Comparison of ENCODE assay signal across 10 cellular contexts in genomic region chr1:227766015-227766634, GRCh38. TPM values are rescaled to one million over a fixed set of nuclear protein-coding genes. Genes with fewer than 3 reads are reported as not detected.
A peak's percentile ranks its signal among the peaks of the same experiment; 100 is the strongest.
DNase-seq lines count a peak whose midpoint lies in the region; ATAC-seq lines count a peak whose summit lies in the region.
"Had no signal": no experiment of that assay in that cellular context is flagged by ENCODE, and none has a peak within 500 bp of the region (broad histone marks: within the 10 kb centered on the region; RNA-seq: fewer than 3 reads in every experiment).

No MANE protein-coding gene starts in this region.

- CTCF ChIA-PET in naive thymus-derived CD4-positive, alpha-beta T cell (lab: Charles Lee), result interaction anchor here (0.6 to 5.2 kb wide), 6 partner anchors 18 to 191 kb away, joined by 3 to 38 read pairs (median 4); no protein-coding TSS in a partner anchor

- H3K4me3 Mint-ChIP-seq in naive thymus-derived CD4-positive, alpha-beta T cell, result peak overlapping the region; percentile 63 to 81 (median 72)

- peak; percentile 82 for ATAC-seq in naive thymus-derived CD4-positive, alpha-beta T cell
- no peak for ATAC-seq in left lobe of liver
- no peak for ATAC-seq in GM18520 (IDR thresholded peaks at IDR 0.05; ENCODE audit: unreplicated experiment)

- H3K4me1 Mint-ChIP-seq in naive thymus-derived CD4-positive, alpha-beta T cell, result peaks cover 37 to 70% (median 66%) of the 10 kb centered on the region in 7 donors

- H3K27me3 Mint-ChIP-seq in naive thymus-derived CD4-positive, alpha-beta T cell, result no peaks in the 10 kb centered on the region

- no peaks in the 10 kb centered on the region for H3K9me3 ChIP-seq in naive thymus-derived CD4-positive, alpha-beta T cell (ENCODE audit: control insufficient read depth in 2 of 3, low read length in 3 of 3)
- H3K9me3 ChIP-seq: heart right ventricle had no signal

- POLR2A ChIA-PET in naive thymus-derived CD4-positive, alpha-beta T cell (lab: Charles Lee), result interaction anchor here (0.6 to 2.4 kb wide), 7 partner anchors 22 to 464 kb away, joined by 3 to 8 read pairs (median 3); partner anchors contain the start of genes ARF1, JMJD4 and SNAP47

- H3K36me3 Mint-ChIP-seq in naive thymus-derived CD4-positive, alpha-beta T cell, result peaks cover 6 to 48% (median 16%) of the 10 kb centered on the region in 5 donors

- peak overlapping the region; percentile 12 for H3K4me3 ChIP-seq in naive thymus-derived CD4-positive, alpha-beta T cell (ENCODE audit: low read length)

- peak overlapping the region; percentile 85 to 94 (median 90) for H3K27ac Mint-ChIP-seq in naive thymus-derived CD4-positive, alpha-beta T cell

- H3K9me3 Mint-ChIP-seq in naive thymus-derived CD4-positive, alpha-beta T cell, result no peaks in the 10 kb centered on the region

- H3K36me3 ChIP-seq in naive thymus-derived CD4-positive, alpha-beta T cell (ENCODE audit: control insufficient read depth in 2 of 3, insufficient read depth in 3 of 3, low read length in 3 of 3), result peaks cover 0 to 27% (median 0%) of the 10 kb centered on the region in 3 experiments

- peak; percentile 66 for DNase-seq in DMS 273 (lab: John Stamatoyannopoulos, UW; ENCODE audit: unreplicated experiment)
- no peak for DNase-seq in DMS 273 treated with DMSO at 0.1 percent for 48 hours (lab: John Stamatoyannopoulos, UW)
- peak; percentile 97 for DNase-seq in NCI-H510A (lab: John Stamatoyannopoulos, UW)
- DNase-seq in activated T-cell treated with anti-CD3 and anti-CD28 coated beads, Interleukin-2, amount 50 U/mL, for 1 hour, result peak; percentile 73
- peak; percentile 39 to 75 (median 65) for DNase-seq in naive thymus-derived CD4-positive, alpha-beta T cell
- DNase-seq in left lobe of liver (ENCODE audit: low spot score), result no peak
- no peak for DNase-seq in NCI-H446 (lab: John Stamatoyannopoulos, UW)
- DNase-seq: heart right ventricle had no signal

- intact Hi-C loops in naive thymus-derived CD4-positive, alpha-beta T cell (cut with micrococcal nuclease), result loop anchor here (1.0 to 10.0 kb wide), 6 partner anchors 8 to 201 kb away; partner anchors contain the start of genes JMJD4 (in 1 of the 2), SNAP47 (in 1 of the 2) and ZNF678 (in 1 of the 2)

- H3K27ac ChIP-seq in naive thymus-derived CD4-positive, alpha-beta T cell (ENCODE audit: low read depth, low read length), result peak overlapping the region; percentile 45
- H3K27ac ChIP-seq: 22Rv1 had no signal

- peaks cover 58 to 66% of the 10 kb centered on the region in 2 donors for H3K4me1 ChIP-seq in naive thymus-derived CD4-positive, alpha-beta T cell (ENCODE audit: control insufficient read depth in 2 of 2, insufficient read depth in 2 of 2, low read length in 2 of 2)

- H3K27me3 ChIP-seq in naive thymus-derived CD4-positive, alpha-beta T cell (ENCODE audit: control insufficient read depth in 2 of 2, insufficient read depth in 2 of 2, low read length in 2 of 2), result no peaks in the 10 kb centered on the region
- H3K27me3 ChIP-seq: heart right ventricle had no signal

RNA-seq across cellular contexts. Expression of gene SNAP47, which starts 30.9 kb away (rescaled TPM):
- total RNA-seq in naive thymus-derived CD4-positive, alpha-beta T cell, result 10 to 100 TPM; 18.5 to 31.8 (median 27.8) TPM
- polyA plus RNA-seq in naive thymus-derived CD4-positive, alpha-beta T cell, result 10 to 100 TPM; 46.9 to 69.5 TPM
- 35.8 TPM for total RNA-seq in left lobe of liver

RNA-seq across cellular contexts. Expression of gene JMJD4, which starts 31.0 kb away (rescaled TPM):
- total RNA-seq in naive thymus-derived CD4-positive, alpha-beta T cell, result 10 to 100 TPM; 12.1 to 36.8 (median 26.3) TPM
- 10 to 100 TPM; 32.3 to 35.1 TPM for polyA plus RNA-seq in naive thymus-derived CD4-positive, alpha-beta T cell
- 10.3 TPM for total RNA-seq in left lobe of liver

RNA-seq across cellular contexts. Expression of gene PRSS38, which starts 49.4 kb away (rescaled TPM):
- not detected for total RNA-seq in naive thymus-derived CD4-positive, alpha-beta T cell
- polyA plus RNA-seq in naive thymus-derived CD4-positive, alpha-beta T cell, result not detected
- not detected for total RNA-seq in left lobe of liver
- total RNA-seq: heart right ventricle had no signal
- polyA plus RNA-seq: heart right ventricle had no signal

Comparison
In these comparisons a context has a peak if more than half of its experiments do, and no peak if none do; other contexts are left out.
1. DNase-seq: peak in DMS 273 (single experiment), NCI-H510A (single experiment), activated T-cell treated with anti-CD3 and anti-CD28 coated beads, Interleukin-2, amount 50 U/mL, for 1 hour (single experiment) and naive thymus-derived CD4-positive, alpha-beta T cell (9 of 9); none in DMS 273 treated with DMSO at 0.1 percent for 48 hours (single experiment), left lobe of liver (single experiment) and NCI-H446 (0 of 2).